ENCODE assay signal across 1 cellular context in genomic region chr20:52313335-52313963, GRCh38.
TF ChIP-seq lines count a peak whose summit lies in the region.

No MANE protein-coding gene starts in this region.

TF ChIP-seq in HepG2, 621 proteins besides CTCF, POLR2A, EP300 and RAD21 (continued from another document):
- no peak for TF ChIP-seq LRRFIP1 (CRISPR knock-in tag; conservative IDR thresholded peaks at IDR 0.05)
- TF ChIP-seq ZFP36L1 (CRISPR knock-in tag; IDR thresholded peaks at IDR 0.05) = no peak
- no peak for TF ChIP-seq CEBPG (CRISPR knock-in tag; IDR thresholded peaks at IDR 0.05)
- TF ChIP-seq ZNF331 (CRISPR knock-in tag; IDR thresholded peaks at IDR 0.05) = 0 out of 2 replicates have a peak, but pooled peaks have one; percentile 30
- TF ChIP-seq, protein P1, sequence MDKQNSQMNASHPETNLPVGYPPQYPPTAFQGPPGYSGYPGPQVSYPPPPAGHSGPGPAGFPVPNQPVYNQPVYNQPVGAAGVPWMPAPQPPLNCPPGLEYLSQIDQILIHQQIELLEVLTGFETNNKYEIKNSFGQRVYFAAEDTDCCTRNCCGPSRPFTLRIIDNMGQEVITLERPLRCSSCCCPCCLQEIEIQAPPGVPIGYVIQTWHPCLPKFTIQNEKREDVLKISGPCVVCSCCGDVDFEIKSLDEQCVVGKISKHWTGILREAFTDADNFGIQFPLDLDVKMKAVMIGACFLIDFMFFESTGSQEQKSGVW (CRISPR knock-in tag; IDR thresholded peaks at IDR 0.05; ENCODE audit: borderline replicate concordance) = no peak
- TF ChIP-seq ZNF256 (CRISPR knock-in tag; conservative IDR thresholded peaks at IDR 0.05) = no peak
- peak; percentile 77 for TF ChIP-seq STAG1 (CRISPR knock-in tag; IDR thresholded peaks at IDR 0.05)
- TF ChIP-seq, protein P2, sequence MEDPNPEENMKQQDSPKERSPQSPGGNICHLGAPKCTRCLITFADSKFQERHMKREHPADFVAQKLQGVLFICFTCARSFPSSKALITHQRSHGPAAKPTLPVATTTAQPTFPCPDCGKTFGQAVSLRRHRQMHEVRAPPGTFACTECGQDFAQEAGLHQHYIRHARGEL (CRISPR knock-in tag; IDR thresholded peaks at IDR 0.05) = no peak
TF ChIP-seq in HepG2: peak in this region for 17.
